ENCODE assay signal across 1 cellular context in genomic region chr16:55760665-55761035, GRCh38.
A peak's percentile ranks its signal among the peaks of the same experiment; 100 is the strongest.
TF ChIP-seq lines count a peak whose summit lies in the region.

No MANE protein-coding gene starts in this region.

TF ChIP-seq in HepG2, 621 proteins besides CTCF, POLR2A, EP300 and RAD21 (continued from another document and continues in another):
- TF ChIP-seq ZBTB44 (CRISPR knock-in tag; IDR thresholded peaks at IDR 0.05) (no peak), BRF2 (CRISPR knock-in tag; IDR thresholded peaks at IDR 0.05) (no peak), ATF6 (CRISPR knock-in tag; conservative IDR thresholded peaks at IDR 0.05) (no peak), ELF4 (CRISPR knock-in tag; IDR thresholded peaks at IDR 0.05; ENCODE audit: borderline replicate concordance) (no peak), ZBTB7B (CRISPR knock-in tag; IDR thresholded peaks at IDR 0.05) (no peak), SIN3A (IDR thresholded peaks at IDR 0.05; ENCODE audit: borderline replicate concordance, low read depth, low read length) (peak; percentile 10; the same call in 1 of the 2 replicates), ZNF33B (CRISPR knock-in tag; IDR thresholded peaks at IDR 0.05) (no peak), SOX6 (IDR thresholded peaks at IDR 0.05) (no peak), SOX6 (CRISPR knock-in tag; IDR thresholded peaks at IDR 0.05) (peak; percentile 35; the same call in 1 of the 2 replicates), ZKSCAN5 (CRISPR knock-in tag; IDR thresholded peaks at IDR 0.05) (no peak), FUBP1 (CRISPR knock-in tag; IDR thresholded peaks at IDR 0.05; ENCODE audit: borderline replicate concordance) (no peak), ZNF431 (CRISPR knock-in tag; IDR thresholded peaks at IDR 0.05; ENCODE audit: borderline replicate concordance, low read depth) (0 out of 2 replicates have a peak, but pooled peaks have one; percentile 36), IRF9 (CRISPR knock-in tag; IDR thresholded peaks at IDR 0.05; ENCODE audit: borderline replicate concordance) (no peak), HMGXB4 (CRISPR knock-in tag; IDR thresholded peaks at IDR 0.05; ENCODE audit: borderline replicate concordance in 1 of 2, low read depth in 1 of 2) (0 out of 4 replicates have a peak, but pooled peaks of 1 of the 2 experiments have one; percentile 19), HNF1B (CRISPR knock-in tag; IDR thresholded peaks at IDR 0.05) (0 out of 2 replicates have a peak, but pooled peaks have one; percentile 40), ZNF143 (CRISPR knock-in tag; IDR thresholded peaks at IDR 0.05) (0 out of 2 replicates have a peak, but pooled peaks have one; percentile 9), RBM22 (optimal IDR thresholded peaks at IDR 0.05; ENCODE audit: low read length) (no peak), HNRNPLL (IDR thresholded peaks at IDR 0.05; ENCODE audit: low read depth, low read length, poor library complexity, severe bottlenecking) (peak; percentile 71), ZNF770 (CRISPR knock-in tag; IDR thresholded peaks at IDR 0.05) (no peak), KLF9 (CRISPR knock-in tag; IDR thresholded peaks at IDR 0.05; ENCODE audit: low read depth) (no peak), MIXL1 (CRISPR knock-in tag; IDR thresholded peaks at IDR 0.05) (no peak), ZBTB20 (CRISPR knock-in tag; IDR thresholded peaks at IDR 0.05; ENCODE audit: borderline replicate concordance, low read depth) (no peak; the same call in 1 of the 2 replicates), AHDC1 (CRISPR knock-in tag; IDR thresholded peaks at IDR 0.05; ENCODE audit: borderline replicate concordance) (no peak), ZFP36L1 (CRISPR knock-in tag; IDR thresholded peaks at IDR 0.05) (no peak), ZNF333 (CRISPR knock-in tag; IDR thresholded peaks at IDR 0.05; ENCODE audit: borderline replicate concordance) (no peak), SMAD9 (CRISPR knock-in tag; IDR thresholded peaks at IDR 0.05) (no peak), ZNF460 (CRISPR knock-in tag; IDR thresholded peaks at IDR 0.05; ENCODE audit: borderline replicate concordance) (no peak), REXO4 (CRISPR knock-in tag; IDR thresholded peaks at IDR 0.05; ENCODE audit: borderline replicate concordance) (no peak), POGZ (CRISPR knock-in tag; IDR thresholded peaks at IDR 0.05) (0 out of 2 replicates have a peak, but pooled peaks have one; percentile 11)
